Comparison of ENCODE assay signal across 1 cellular context in the genomic region with DNA sequence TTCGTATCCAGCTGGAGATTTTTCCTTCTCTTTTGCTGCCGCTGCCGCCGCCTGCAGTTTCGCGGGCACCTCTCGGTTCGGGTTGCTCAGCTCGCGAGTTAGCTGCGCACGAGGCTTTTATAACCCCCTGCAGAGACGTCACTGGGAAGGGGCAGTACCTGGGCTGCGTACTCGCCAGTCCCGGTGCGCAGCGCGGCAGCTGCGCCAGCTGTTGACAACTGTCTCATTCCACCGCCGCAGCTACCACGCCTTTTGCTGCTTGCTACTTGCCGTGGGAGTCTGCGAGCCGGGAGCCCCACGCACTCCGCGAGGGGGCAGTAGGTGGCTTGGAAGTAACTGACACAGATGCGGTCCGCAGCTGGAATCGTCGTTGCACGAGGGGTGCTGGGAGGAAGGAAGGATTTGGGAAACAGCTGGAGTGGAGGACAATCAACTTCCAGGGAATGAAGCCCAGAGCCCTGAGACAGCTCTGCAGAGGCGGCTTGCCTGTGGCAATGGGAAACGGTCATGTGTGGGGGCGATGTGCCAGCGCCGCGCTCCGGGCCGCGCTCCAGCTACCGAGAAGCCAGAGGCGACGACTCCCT.
A peak's percentile ranks its signal among the peaks of the same experiment; 100 is the strongest.
TF ChIP-seq lines count a peak whose summit lies in the region.

Gene TACR1, minus strand, starts transcription at position 93 of the 584 bp plus-strand sequence. CDS start 586 bp downstream, outside the sequence.

TF ChIP-seq in HepG2, 621 proteins besides CTCF, POLR2A, EP300 and RAD21 (continued from another document and continues in another):
- TF ChIP-seq ZNF746 (CRISPR knock-in tag; IDR thresholded peaks at IDR 0.05), result no peak
- TF ChIP-seq, protein P1, sequence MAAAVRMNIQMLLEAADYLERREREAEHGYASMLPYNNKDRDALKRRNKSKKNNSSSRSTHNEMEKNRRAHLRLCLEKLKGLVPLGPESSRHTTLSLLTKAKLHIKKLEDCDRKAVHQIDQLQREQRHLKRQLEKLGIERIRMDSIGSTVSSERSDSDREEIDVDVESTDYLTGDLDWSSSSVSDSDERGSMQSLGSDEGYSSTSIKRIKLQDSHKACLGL (CRISPR knock-in tag; IDR thresholded peaks at IDR 0.05), result 0 out of 2 replicates have a peak, but pooled peaks have one; percentile 67
- TF ChIP-seq, protein P2, sequence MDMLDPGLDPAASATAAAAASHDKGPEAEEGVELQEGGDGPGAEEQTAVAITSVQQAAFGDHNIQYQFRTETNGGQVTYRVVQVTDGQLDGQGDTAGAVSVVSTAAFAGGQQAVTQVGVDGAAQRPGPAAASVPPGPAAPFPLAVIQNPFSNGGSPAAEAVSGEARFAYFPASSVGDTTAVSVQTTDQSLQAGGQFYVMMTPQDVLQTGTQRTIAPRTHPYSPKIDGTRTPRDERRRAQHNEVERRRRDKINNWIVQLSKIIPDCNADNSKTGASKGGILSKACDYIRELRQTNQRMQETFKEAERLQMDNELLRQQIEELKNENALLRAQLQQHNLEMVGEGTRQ (IDR thresholded peaks at IDR 0.05; ENCODE audit: low read depth, low read length), result no peak
- TF ChIP-seq, protein P2 (CRISPR knock-in tag; IDR thresholded peaks at IDR 0.05; ENCODE audit: borderline replicate concordance), result no peak
- 0 out of 2 replicates have a peak, but pooled peaks have one; percentile 48 for TF ChIP-seq DR1 (CRISPR knock-in tag; IDR thresholded peaks at IDR 0.05)
- no peak for TF ChIP-seq ZNF740 (CRISPR knock-in tag; IDR thresholded peaks at IDR 0.05)
- TF ChIP-seq ZFP1 (CRISPR knock-in tag; IDR thresholded peaks at IDR 0.05), result no peak
- peak; percentile 42; the same call in 1 of the 2 replicates for TF ChIP-seq RNF2 (conservative IDR thresholded peaks at IDR 0.05; ENCODE audit: low read depth)
- TF ChIP-seq ZNF24 (IDR thresholded peaks at IDR 0.05), result no peak
- no peak for TF ChIP-seq ZNF503 (CRISPR knock-in tag; IDR thresholded peaks at IDR 0.05)
- peak; percentile 33; the same call in 1 of the 2 replicates for TF ChIP-seq ARNTL (CRISPR knock-in tag; IDR thresholded peaks at IDR 0.05)
- TF ChIP-seq ZNF275 (CRISPR knock-in tag; IDR thresholded peaks at IDR 0.05; ENCODE audit: borderline replicate concordance), result no peak
- TF ChIP-seq ZNF543 (CRISPR knock-in tag; IDR thresholded peaks at IDR 0.05), result peak; percentile 47; the same call in 1 of the 2 replicates
- TF ChIP-seq, protein P3, sequence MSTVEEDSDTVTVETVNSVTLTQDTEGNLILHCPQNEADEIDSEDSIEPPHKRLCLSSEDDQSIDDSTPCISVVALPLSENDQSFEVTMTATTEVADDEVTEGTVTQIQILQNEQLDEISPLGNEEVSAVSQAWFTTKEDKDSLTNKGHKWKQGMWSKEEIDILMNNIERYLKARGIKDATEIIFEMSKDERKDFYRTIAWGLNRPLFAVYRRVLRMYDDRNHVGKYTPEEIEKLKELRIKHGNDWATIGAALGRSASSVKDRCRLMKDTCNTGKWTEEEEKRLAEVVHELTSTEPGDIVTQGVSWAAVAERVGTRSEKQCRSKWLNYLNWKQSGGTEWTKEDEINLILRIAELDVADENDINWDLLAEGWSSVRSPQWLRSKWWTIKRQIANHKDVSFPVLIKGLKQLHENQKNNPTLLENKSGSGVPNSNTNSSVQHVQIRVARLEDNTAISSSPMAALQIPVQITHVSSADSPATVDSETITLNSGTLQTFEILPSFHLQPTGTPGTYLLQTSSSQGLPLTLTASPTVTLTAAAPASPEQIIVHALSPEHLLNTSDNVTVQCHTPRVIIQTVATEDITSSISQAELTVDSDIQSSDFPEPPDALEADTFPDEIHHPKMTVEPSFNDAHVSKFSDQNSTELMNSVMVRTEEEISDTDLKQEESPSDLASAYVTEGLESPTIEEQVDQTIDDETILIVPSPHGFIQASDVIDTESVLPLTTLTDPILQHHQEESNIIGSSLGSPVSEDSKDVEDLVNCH (CRISPR knock-in tag; IDR thresholded peaks at IDR 0.05), result no peak
- TF ChIP-seq DNMT1 (CRISPR knock-in tag; IDR thresholded peaks at IDR 0.05), result 0 out of 2 replicates have a peak, but pooled peaks have one; percentile 32
- TF ChIP-seq NFYB (CRISPR knock-in tag; IDR thresholded peaks at IDR 0.05), result no peak
- TF ChIP-seq SYNCRIP (IDR thresholded peaks at IDR 0.05; ENCODE audit: insufficient read depth, low read depth, low read length), result no peak
- 0 out of 2 replicates have a peak, but pooled peaks have one; percentile 19 for TF ChIP-seq CBX5 (CRISPR knock-in tag; IDR thresholded peaks at IDR 0.05; ENCODE audit: borderline replicate concordance)
- TF ChIP-seq ZNF383 (CRISPR knock-in tag; IDR thresholded peaks at IDR 0.05; ENCODE audit: borderline replicate concordance), result 0 out of 2 replicates have a peak, but pooled peaks have one; percentile 46
- no peak for TF ChIP-seq ZBTB34 (CRISPR knock-in tag; IDR thresholded peaks at IDR 0.05)
- TF ChIP-seq, protein P4, sequence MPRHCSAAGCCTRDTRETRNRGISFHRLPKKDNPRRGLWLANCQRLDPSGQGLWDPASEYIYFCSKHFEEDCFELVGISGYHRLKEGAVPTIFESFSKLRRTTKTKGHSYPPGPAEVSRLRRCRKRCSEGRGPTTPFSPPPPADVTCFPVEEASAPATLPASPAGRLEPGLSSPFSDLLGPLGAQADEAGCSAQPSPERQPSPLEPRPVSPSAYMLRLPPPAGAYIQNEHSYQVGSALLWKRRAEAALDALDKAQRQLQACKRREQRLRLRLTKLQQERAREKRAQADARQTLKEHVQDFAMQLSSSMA (CRISPR knock-in tag; IDR thresholded peaks at IDR 0.05), result no peak
- TF ChIP-seq ZNF556 (CRISPR knock-in tag; IDR thresholded peaks at IDR 0.05; ENCODE audit: borderline replicate concordance), result peak; percentile 71; the same call in 1 of the 2 replicates
- TF ChIP-seq, protein P5, sequence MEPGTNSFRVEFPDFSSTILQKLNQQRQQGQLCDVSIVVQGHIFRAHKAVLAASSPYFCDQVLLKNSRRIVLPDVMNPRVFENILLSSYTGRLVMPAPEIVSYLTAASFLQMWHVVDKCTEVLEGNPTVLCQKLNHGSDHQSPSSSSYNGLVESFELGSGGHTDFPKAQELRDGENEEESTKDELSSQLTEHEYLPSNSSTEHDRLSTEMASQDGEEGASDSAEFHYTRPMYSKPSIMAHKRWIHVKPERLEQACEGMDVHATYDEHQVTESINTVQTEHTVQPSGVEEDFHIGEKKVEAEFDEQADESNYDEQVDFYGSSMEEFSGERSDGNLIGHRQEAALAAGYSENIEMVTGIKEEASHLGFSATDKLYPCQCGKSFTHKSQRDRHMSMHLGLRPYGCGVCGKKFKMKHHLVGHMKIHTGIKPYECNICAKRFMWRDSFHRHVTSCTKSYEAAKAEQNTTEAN (CRISPR knock-in tag; conservative IDR thresholded peaks at IDR 0.05), result no peak
- no peak for TF ChIP-seq ETV5 (CRISPR knock-in tag; IDR thresholded peaks at IDR 0.05; ENCODE audit: borderline replicate concordance)
- TF ChIP-seq ZNF784 (CRISPR knock-in tag; IDR thresholded peaks at IDR 0.05; ENCODE audit: borderline replicate concordance), result no peak
- no peak for TF ChIP-seq ZNF121 (CRISPR knock-in tag; IDR thresholded peaks at IDR 0.05)
- peak; percentile 26; the same call in 1 of the 2 replicates for TF ChIP-seq MTF2 (CRISPR knock-in tag; IDR thresholded peaks at IDR 0.05; ENCODE audit: borderline replicate concordance)
- TF ChIP-seq TOE1 (CRISPR knock-in tag; IDR thresholded peaks at IDR 0.05), result peak; percentile 64; the same call in 1 of the 2 replicates
- TF ChIP-seq, protein P6, sequence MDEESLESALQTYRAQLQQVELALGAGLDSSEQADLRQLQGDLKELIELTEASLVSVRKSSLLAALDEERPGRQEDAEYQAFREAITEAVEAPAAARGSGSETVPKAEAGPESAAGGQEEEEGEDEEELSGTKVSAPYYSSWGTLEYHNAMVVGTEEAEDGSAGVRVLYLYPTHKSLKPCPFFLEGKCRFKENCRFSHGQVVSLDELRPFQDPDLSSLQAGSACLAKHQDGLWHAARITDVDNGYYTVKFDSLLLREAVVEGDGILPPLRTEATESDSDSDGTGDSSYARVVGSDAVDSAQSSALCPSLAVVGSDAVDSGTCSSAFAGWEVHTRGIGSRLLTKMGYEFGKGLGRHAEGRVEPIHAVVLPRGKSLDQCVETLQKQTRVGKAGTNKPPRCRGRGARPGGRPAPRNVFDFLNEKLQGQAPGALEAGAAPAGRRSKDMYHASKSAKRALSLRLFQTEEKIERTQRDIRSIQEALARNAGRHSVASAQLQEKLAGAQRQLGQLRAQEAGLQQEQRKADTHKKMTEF (CRISPR knock-in tag; IDR thresholded peaks at IDR 0.05), result no peak
- TF ChIP-seq ZMYM3 (CRISPR knock-in tag; IDR thresholded peaks at IDR 0.05), result no peak
- TF ChIP-seq, protein P7, sequence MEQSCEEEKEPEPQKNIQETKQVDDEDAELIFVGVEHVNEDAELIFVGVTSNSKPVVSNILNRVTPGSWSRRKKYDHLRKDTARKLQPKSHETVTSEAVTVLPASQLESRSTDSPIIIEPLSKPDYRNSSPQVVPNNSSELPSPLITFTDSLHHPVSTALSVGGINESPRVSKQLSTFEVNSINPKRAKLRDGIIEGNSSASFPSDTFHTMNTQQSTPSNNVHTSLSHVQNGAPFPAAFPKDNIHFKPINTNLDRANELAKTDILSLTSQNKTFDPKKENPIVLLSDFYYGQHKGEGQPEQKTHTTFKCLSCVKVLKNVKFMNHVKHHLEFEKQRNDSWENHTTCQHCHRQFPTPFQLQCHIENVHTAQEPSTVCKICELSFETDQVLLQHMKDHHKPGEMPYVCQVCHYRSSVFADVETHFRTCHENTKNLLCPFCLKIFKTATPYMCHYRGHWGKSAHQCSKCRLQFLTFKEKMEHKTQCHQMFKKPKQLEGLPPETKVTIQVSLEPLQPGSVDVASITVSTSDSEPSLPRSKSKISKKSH (CRISPR knock-in tag; IDR thresholded peaks at IDR 0.05; ENCODE audit: borderline replicate concordance), result peak; percentile 71; the same call in 1 of the 2 replicates
- TF ChIP-seq CENPT (CRISPR knock-in tag; IDR thresholded peaks at IDR 0.05; ENCODE audit: low read depth), result no peak
